ENCODE assay signal across 9 cellular contexts in genomic region chr3:195583831-195584542, GRCh38. TPM values are rescaled to one million over a fixed set of nuclear protein-coding genes. Genes with fewer than 3 reads are reported as not detected.
DNase-seq lines count a peak whose midpoint lies in the region; ATAC-seq, FAIRE-seq and TF ChIP-seq lines count a peak whose summit lies in the region.
"Had no signal": no experiment of that assay in that cellular context is flagged by ENCODE, and none has a peak within 500 bp of the region (broad histone marks: within the 10 kb centered on the region; RNA-seq: fewer than 3 reads in every experiment).

Gene APOD (minus strand): TSS chr3:195583940. CDS start chr3:195579461, 4,479 bp downstream.

- CTCF ChIA-PET in activated CD4-positive, alpha-beta memory T cell treated with anti-CD3 and anti-CD28 coated beads for 36 hours (lab: Charles Lee), result interaction anchor here (0.8 kb wide), 1 partner anchor 27 kb away, joined by 3 read pairs; no protein-coding TSS in a partner anchor
- CTCF ChIA-PET in activated CD4-positive, alpha-beta memory T cell treated with anti-CD3 and anti-CD28 coated beads, Interleukin-2, amount 10 ng/mL, durations not matched to agents 7 days and 5 days (lab: Charles Lee), result interaction anchor here (0.7 to 1.2 kb wide), 6 partner anchors 13 to 894 kb away, joined by 3 to 4 read pairs (median 3); partner anchors contain the start of genes PPP1R2 and XXYLT1

- peaks cover 4% of the 10 kb centered on the region for H3K27me3 Mint-ChIP-seq in activated CD4-positive, alpha-beta memory T cell treated with anti-CD3 and anti-CD28 coated beads for 36 hours
- H3K27me3 Mint-ChIP-seq in activated CD4-positive, alpha-beta memory T cell treated with anti-CD3 and anti-CD28 coated beads, Interleukin-2, amount 10 ng/mL, durations not matched to agents 7 days and 5 days, result peaks cover 2% of the 10 kb centered on the region

- H3K36me3 Mint-ChIP-seq in activated CD4-positive, alpha-beta memory T cell treated with anti-CD3 and anti-CD28 coated beads for 36 hours, result no peaks in the 10 kb centered on the region
- no peaks in the 10 kb centered on the region for H3K36me3 Mint-ChIP-seq in activated CD4-positive, alpha-beta memory T cell treated with anti-CD3 and anti-CD28 coated beads, Interleukin-2, amount 10 ng/mL, durations not matched to agents 7 days and 5 days (ENCODE audit: low read depth)

- no peaks in the 10 kb centered on the region for H3K9me3 Mint-ChIP-seq in activated CD4-positive, alpha-beta memory T cell treated with anti-CD3 and anti-CD28 coated beads for 36 hours
- no peaks in the 10 kb centered on the region for H3K9me3 Mint-ChIP-seq in activated CD4-positive, alpha-beta memory T cell treated with anti-CD3 and anti-CD28 coated beads, Interleukin-2, amount 10 ng/mL, durations not matched to agents 7 days and 5 days
- H3K9me3 Mint-ChIP-seq: T-helper 1 cell treated with Interleukin-12 subunit alpha and Interleukin-12 subunit beta and Interleukin-4 antibody, amounts not matched to agents 30 μg/mL and 1 μg/mL, for 36 hours had no signal

- no peak within 1 kb of the TSS for H3K27ac Mint-ChIP-seq in activated CD4-positive, alpha-beta memory T cell treated with anti-CD3 and anti-CD28 coated beads for 36 hours
- H3K27ac Mint-ChIP-seq in activated CD4-positive, alpha-beta memory T cell treated with anti-CD3 and anti-CD28 coated beads, Interleukin-2, amount 10 ng/mL, durations not matched to agents 7 days and 5 days, result no peak within 1 kb of the TSS
- H3K27ac Mint-ChIP-seq: T-helper 1 cell treated with Interleukin-12 subunit alpha and Interleukin-12 subunit beta and Interleukin-4 antibody, amounts not matched to agents 30 μg/mL and 1 μg/mL, for 36 hours had no signal

- POLR2A ChIA-PET in activated CD4-positive, alpha-beta memory T cell treated with anti-CD3 and anti-CD28 coated beads for 36 hours (lab: Charles Lee), result interaction anchor here (1.1 to 1.3 kb wide), 2 partner anchors 26 to 41 kb away, joined by 3 read pairs; partner anchors contain the start of gene PPP1R2
- POLR2A ChIA-PET in activated CD4-positive, alpha-beta memory T cell treated with anti-CD3 and anti-CD28 coated beads, Interleukin-2, amount 10 ng/mL, durations not matched to agents 7 days and 5 days (lab: Charles Lee), result interaction anchor here (0.8 to 2.4 kb wide), 3 partner anchors 17 to 41 kb away, joined by 3 to 6 read pairs (median 3); partner anchors contain the start of gene PPP1R2

- no peak for ATAC-seq in HG03469 (IDR thresholded peaks at IDR 0.05; ENCODE audit: unreplicated experiment)

- DNase-seq in activated CD4-positive, alpha-beta memory T cell treated with anti-CD3 and anti-CD28 coated beads for 36 hours, result peak; percentile 32
- no peak for DNase-seq in activated CD4-positive, alpha-beta memory T cell treated with anti-CD3 and anti-CD28 coated beads, Interleukin-2, amount 10 ng/mL, durations not matched to agents 7 days and 5 days
- DNase-seq in coronary artery (ENCODE audit: low spot score) (no peak), mesenteric fat pad (ENCODE audit: low spot score) (no peak), urothelium cell line (ENCODE audit: low spot score) (peak; percentile 24), HuH-7.5 (ENCODE audit: low spot score) (no peak)
- DNase-seq in activated T-cell treated with anti-CD3 and anti-CD28 coated beads, Interleukin-2, amount 50 U/mL, for 48 hours, result no peak

- no peak for FAIRE-seq in urothelium cell line (lab: Jason Lieb, UNC)

- H3K4me1 Mint-ChIP-seq in activated CD4-positive, alpha-beta memory T cell treated with anti-CD3 and anti-CD28 coated beads for 36 hours (ENCODE audit: low read depth), result peaks cover 5% of the 10 kb centered on the region
- peaks cover 9% of the 10 kb centered on the region for H3K4me1 Mint-ChIP-seq in activated CD4-positive, alpha-beta memory T cell treated with anti-CD3 and anti-CD28 coated beads, Interleukin-2, amount 10 ng/mL, durations not matched to agents 7 days and 5 days

- intact Hi-C loops in activated CD4-positive, alpha-beta memory T cell treated with anti-CD3 and anti-CD28 coated beads for 36 hours (cut with micrococcal nuclease), result no loop called here

- peak within 1 kb of the TSS in 1 of 2 donors; percentile 65 for H3K27ac ChIP-seq in coronary artery

- TF ChIP-seq CTCF in coronary artery (IDR thresholded peaks at IDR 0.05), result no peak

- no peak within 1 kb of the TSS for H3K4me3 Mint-ChIP-seq in activated CD4-positive, alpha-beta memory T cell treated with anti-CD3 and anti-CD28 coated beads for 36 hours
- H3K4me3 Mint-ChIP-seq in activated CD4-positive, alpha-beta memory T cell treated with anti-CD3 and anti-CD28 coated beads, Interleukin-2, amount 10 ng/mL, durations not matched to agents 7 days and 5 days, result no peak within 1 kb of the TSS
- H3K4me3 Mint-ChIP-seq: T-helper 1 cell treated with Interleukin-12 subunit alpha and Interleukin-12 subunit beta and Interleukin-4 antibody, amounts not matched to agents 30 μg/mL and 1 μg/mL, for 36 hours had no signal

- H3K4me3 ChIP-seq in coronary artery, result peak within 1 kb of the TSS; percentile 41

RNA-seq across cellular contexts. Expression of gene APOD, which starts in this region (rescaled TPM):
- total RNA-seq in activated CD4-positive, alpha-beta memory T cell treated with anti-CD3 and anti-CD28 coated beads for 36 hours, result under 1 TPM; 0.48 to 0.59 TPM
- total RNA-seq in activated CD4-positive, alpha-beta memory T cell treated with anti-CD3 and anti-CD28 coated beads, Interleukin-2, amount 10 ng/mL, durations not matched to agents 7 days and 5 days, result not detected
- 362 TPM for total RNA-seq in mesenteric fat pad

Comparison
In these comparisons a context has a peak if more than half of its experiments do, and no peak if none do; other contexts are left out.
1. RNA of gene APOD (total RNA-seq): 362 TPM in mesenteric fat pad (single experiment); 0.48 to 0.59 TPM in activated CD4-positive, alpha-beta memory T cell treated with anti-CD3 and anti-CD28 coated beads for 36 hours and not detected in activated CD4-positive, alpha-beta memory T cell treated with anti-CD3 and anti-CD28 coated beads, Interleukin-2, amount 10 ng/mL, durations not matched to agents 7 days and 5 days; every median in the first group is over 100 times any median in the second.
2. Peak in DNase-seq in activated CD4-positive, alpha-beta memory T cell treated with anti-CD3 and anti-CD28 coated beads for 36 hours; RNA of the gene not detected or under 1 TPM.